In genomic region chr10:118383699-118384098, GRCh38 we compare ENCODE assay signal across 21 cellular contexts.
"Had no signal": no experiment of that assay in that cellular context is flagged by ENCODE, and none has a peak within 500 bp of the region (broad histone marks: within the 10 kb centered on the region; RNA-seq: fewer than 3 reads in every experiment).

No MANE protein-coding gene starts in this region.

- H3K4me3 ChIP-seq: SJCRH30 had no signal

- H3K9me2 ChIP-seq: SK-N-SH had no signal

- H3K9ac ChIP-seq: SK-N-SH had no signal

- H3K9me3 Mint-ChIP-seq: activated naive CD4-positive, alpha-beta T cell treated with anti-CD3 and anti-CD28 coated beads, Interleukin-2, amount 50 U/mL, for 24 hours had no signal

- H3K4me3 Mint-ChIP-seq: activated CD8-positive, alpha-beta T cell treated with anti-CD3 and anti-CD28 coated beads for 36 hours; activated naive CD4-positive, alpha-beta T cell treated with anti-CD3 and anti-CD28 coated beads, Interleukin-2, amount 50 U/mL, for 24 hours had no signal

- H3K27ac Mint-ChIP-seq: activated CD8-positive, alpha-beta T cell treated with anti-CD3 and anti-CD28 coated beads for 36 hours; activated naive CD4-positive, alpha-beta T cell treated with anti-CD3 and anti-CD28 coated beads, Interleukin-2, amount 50 U/mL, for 24 hours had no signal

- ATAC-seq: activated CD4-positive, CD25-positive, alpha-beta regulatory T cell treated with anti-CD3 and anti-CD28 coated beads, Interleukin-2, amount 50 U/mL, for 24 hours; activated CD8-positive, alpha-beta T cell treated with anti-CD3 and anti-CD28 coated beads for 36 hours had no signal

- H3K4me2 ChIP-seq: SK-N-SH had no signal

- H3K9me3 ChIP-seq: SJCRH30, SK-N-SH had no signal

- H3K4me1 ChIP-seq: SJCRH30 had no signal

- DNase-seq: activated CD4-positive, alpha-beta T cell treated with anti-CD3 and anti-CD28 coated beads for 4 hours; activated CD8-positive, alpha-beta memory T cell treated with anti-CD3 and anti-CD28 coated beads, Interleukin-2, amount 50 U/mL, for 4 hours; activated CD8-positive, alpha-beta T cell treated with anti-CD3 and anti-CD28 coated beads for 36 hours; aorta; central memory CD4-positive, alpha-beta T cell; IMR-90; KBM-7; NCI-H1048; NCI-H146; NCI-H187 treated with DMSO at 0.1 percent for 48 hours; NCI-H2081 treated with DMSO at 0.1 percent for 48 hours; NCI-H2171 treated with DMSO at 0.1 percent for 48 hours; NCI-H226; NCI-H526 treated with DMSO at 0.1 percent for 48 hours; NCI-H82; SJCRH30; SK-N-SH; T-helper 1 cell; WERI-Rb-1 had no signal

- H3K27ac ChIP-seq: SJCRH30, WERI-Rb-1 had no signal

- H3K36me3 Mint-ChIP-seq: activated naive CD4-positive, alpha-beta T cell treated with anti-CD3 and anti-CD28 coated beads, Interleukin-2, amount 50 U/mL, for 24 hours had no signal

- H3K4me1 Mint-ChIP-seq: activated naive CD4-positive, alpha-beta T cell treated with anti-CD3 and anti-CD28 coated beads, Interleukin-2, amount 50 U/mL, for 24 hours had no signal

- H3K36me3 ChIP-seq: SJCRH30, WERI-Rb-1 had no signal
